Comparison of ENCODE assay signal across 13 cellular contexts in genomic region chr12:51887476-51888315, GRCh38. TPM values are rescaled to one million over a fixed set of nuclear protein-coding genes. Genes with fewer than 3 reads are reported as not detected.
DNase-seq lines count a peak whose midpoint lies in the region; ATAC-seq and TF ChIP-seq lines count a peak whose summit lies in the region.
"Had no signal": no experiment of that assay in that cellular context is flagged by ENCODE, and none has a peak within 500 bp of the region (broad histone marks: within the 10 kb centered on the region; RNA-seq: fewer than 3 reads in every experiment).

Gene ANKRD33 (plus strand): TSS chr12:51888103. CDS start chr12:51888187, 84 bp downstream.

- H3K56ac ChIP-seq in mesendoderm (ENCODE audit: low read length): peak within 1 kb of the TSS; percentile 53

- H3K9me3 ChIP-seq in HUES6 (ENCODE audit: control insufficient read depth, insufficient read depth, low read depth, low read length) (no peaks in the 10 kb centered on the region), vagina (no peaks in the 10 kb centered on the region)

- no peak within 1 kb of the TSS for H3K9ac ChIP-seq in HUES6 (ENCODE audit: low read length)
- H3K9ac ChIP-seq in mesendoderm (ENCODE audit: low read length): no peak within 1 kb of the TSS

- TF ChIP-seq POLR2A in vagina (IDR thresholded peaks at IDR 0.05): no peak

- H2BK15ac ChIP-seq in mesendoderm (replicated peaks; ENCODE audit: low read depth): no peak within 1 kb of the TSS

- H3K18ac ChIP-seq in mesendoderm (ENCODE audit: low read length): no peak within 1 kb of the TSS

- no peak within 1 kb of the TSS for H3K23ac ChIP-seq in mesendoderm (ENCODE audit: low read length)

- H3K36me3 Mint-ChIP-seq in activated naive CD4-positive, alpha-beta T cell treated with anti-CD3 and anti-CD28 coated beads for 36 hours (ENCODE audit: low read depth): no peaks in the 10 kb centered on the region
- H3K36me3 Mint-ChIP-seq: CD8-positive, alpha-beta T cell; natural killer cell had no signal

- DNase-seq in AG20443 (ENCODE audit: low spot score) (peak; percentile 65), dermis blood vessel endothelial cell (peak; percentile 59), mesendoderm (peak; percentile 74), 8988T (no peak), vagina (ENCODE audit: extremely low spot score in 2 of 2) (no peak)
- no peak for DNase-seq in activated naive CD4-positive, alpha-beta T cell treated with anti-CD3 and anti-CD28 coated beads for 36 hours
- DNase-seq: activated effector memory CD4-positive, alpha-beta T cell treated with Interleukin-2 at 50 U/mL for 16 hours; CD8-positive, alpha-beta T cell; natural killer cell; T-helper 9 cell had no signal

- intact Hi-C loops in activated naive CD4-positive, alpha-beta T cell treated with anti-CD3 and anti-CD28 coated beads for 36 hours (cut with micrococcal nuclease): loop anchor here (2.0 kb wide), 1 partner anchor 137 kb away; no protein-coding TSS in a partner anchor
- intact Hi-C loops in vagina (cut with DNase I): no loop called here

- H3K4me1 ChIP-seq in HUES6 (ENCODE audit: control insufficient read depth, insufficient read depth, low read length) (peaks cover 20% of the 10 kb centered on the region), mesendoderm (ENCODE audit: control insufficient read depth, low read depth, low read length) (no peaks in the 10 kb centered on the region), vagina (peaks cover 18% of the 10 kb centered on the region)

- CTCF ChIA-PET in activated naive CD4-positive, alpha-beta T cell treated with anti-CD3 and anti-CD28 coated beads for 36 hours (lab: Charles Lee): interaction anchor here (0.6 to 1.9 kb wide), 5 partner anchors 46 to 466 kb away, joined by 3 to 7 read pairs (median 4); no protein-coding TSS in a partner anchor

- no peak within 1 kb of the TSS for H2BK5ac ChIP-seq in mesendoderm (ENCODE audit: low read length)

- H3K27me3 Mint-ChIP-seq in activated naive CD4-positive, alpha-beta T cell treated with anti-CD3 and anti-CD28 coated beads for 36 hours (ENCODE audit: low read depth): no peaks in the 10 kb centered on the region

- H2AK5ac ChIP-seq in mesendoderm (ENCODE audit: low read length): no peak within 1 kb of the TSS

- no peaks in the 10 kb centered on the region for H3K36me3 ChIP-seq in HUES6 (ENCODE audit: control insufficient read depth, insufficient read depth, low read length)
- no peaks in the 10 kb centered on the region for H3K36me3 ChIP-seq in mesendoderm (ENCODE audit: control insufficient read depth, insufficient read depth, low read length)
- H3K36me3 ChIP-seq in vagina: no peaks in the 10 kb centered on the region

- no peak within 1 kb of the TSS for H3K4ac ChIP-seq in mesendoderm (ENCODE audit: low read depth, low read length)

- no peak within 1 kb of the TSS for H4K8ac ChIP-seq in mesendoderm (ENCODE audit: low read depth, low read length)

- no peak within 1 kb of the TSS for H3K4me3 Mint-ChIP-seq in activated naive CD4-positive, alpha-beta T cell treated with anti-CD3 and anti-CD28 coated beads for 36 hours
- H3K4me3 Mint-ChIP-seq: CD8-positive, alpha-beta T cell; natural killer cell had no signal

- WGBS in mesendoderm (ENCODE audit: extremely low coverage, insufficient coverage, low lambda C conversion rate): no CpG with 5 or more reads among the region's 41 CpGs

- H3K27ac ChIP-seq in HUES6 (ENCODE audit: low read depth, low read length): no peak within 1 kb of the TSS
- no peak within 1 kb of the TSS for H3K27ac ChIP-seq in mesendoderm (ENCODE audit: low read depth, low read length)
- H3K27ac ChIP-seq in vagina: no peak within 1 kb of the TSS

- no peak within 1 kb of the TSS for H2BK120ac ChIP-seq in mesendoderm (ENCODE audit: low read depth, low read length)

- peaks cover 14% of the 10 kb centered on the region for H3K27me3 ChIP-seq in HUES6 (ENCODE audit: control insufficient read depth, insufficient read depth, low read length)
- no peaks in the 10 kb centered on the region for H3K27me3 ChIP-seq in mesendoderm (ENCODE audit: insufficient read depth, low read length, poor library complexity)
- no peaks in the 10 kb centered on the region for H3K27me3 ChIP-seq in vagina

- H3K4me2 ChIP-seq in mesendoderm (ENCODE audit: low read length): peak within 1 kb of the TSS; percentile 62

- no peak for ATAC-seq in HG03378 (IDR thresholded peaks at IDR 0.05; ENCODE audit: unreplicated experiment)
- ATAC-seq: CD8-positive, alpha-beta T cell had no signal

- H3K4me3 ChIP-seq in HUES6 (ENCODE audit: low read depth, low read length): peak within 1 kb of the TSS; percentile 67
- H3K4me3 ChIP-seq in mesendoderm (ENCODE audit: low read length): peak within 1 kb of the TSS; percentile 11
- no peak within 1 kb of the TSS for H3K4me3 ChIP-seq in vagina

- no peak within 1 kb of the TSS for H4K5ac ChIP-seq in mesendoderm (ENCODE audit: low read length)

- no peak within 1 kb of the TSS for H3K27ac Mint-ChIP-seq in activated naive CD4-positive, alpha-beta T cell treated with anti-CD3 and anti-CD28 coated beads for 36 hours

- peaks cover 10% of the 10 kb centered on the region for H3K4me1 Mint-ChIP-seq in activated naive CD4-positive, alpha-beta T cell treated with anti-CD3 and anti-CD28 coated beads for 36 hours (ENCODE audit: low read depth)

- H3K79me2 ChIP-seq in mesendoderm (ENCODE audit: control insufficient read depth, insufficient read depth, low read length): no peaks in the 10 kb centered on the region

- H3K79me1 ChIP-seq in mesendoderm (ENCODE audit: low read length): no peaks in the 10 kb centered on the region

- H3K9me3 Mint-ChIP-seq in activated naive CD4-positive, alpha-beta T cell treated with anti-CD3 and anti-CD28 coated beads for 36 hours: peaks cover 3% of the 10 kb centered on the region
- H3K9me3 Mint-ChIP-seq: natural killer cell had no signal

- no peak for TF ChIP-seq CTCF in vagina (IDR thresholded peaks at IDR 0.05)

RNA-seq across cellular contexts. Expression of gene ANKRD33, which starts in this region (rescaled TPM):
- total RNA-seq in dermis blood vessel endothelial cell (0.19 TPM in 1 of 2 replicates, not detected in the other), vagina (not detected)
- polyA plus RNA-seq in mesendoderm (2013, experiment 1 of 2): not detected
- polyA plus RNA-seq in mesendoderm (2013, experiment 2 of 2): 0.03 TPM
- not detected for total RNA-seq in activated naive CD4-positive, alpha-beta T cell treated with anti-CD3 and anti-CD28 coated beads for 36 hours
- total RNA-seq: CD8-positive, alpha-beta T cell; natural killer cell; NCI-H460 had no signal

Comparison
In these comparisons a context has a peak if more than half of its experiments do, and no peak if none do; other contexts are left out.
1. Peak in DNase-seq in dermis blood vessel endothelial cell; RNA of the gene not detected or under 1 TPM.
2. DNase-seq: peak in AG20443 (single experiment) and mesendoderm (single experiment); none in 8988T (single experiment), activated naive CD4-positive, alpha-beta T cell treated with anti-CD3 and anti-CD28 coated beads for 36 hours (single experiment) and vagina (0 of 2).
3. H3K4me3 ChIP-seq: peak in HUES6 (single experiment) and mesendoderm (single experiment); none in vagina (0 of 2).